In genomic region chr14:45095143-45095542, GRCh38 we compare ENCODE assay signal across 24 cellular contexts. TPM values are rescaled to one million over a fixed set of nuclear protein-coding genes. Genes with fewer than 3 reads are reported as not detected.
DNase-seq lines count a peak whose midpoint lies in the region; ATAC-seq, FAIRE-seq and TF ChIP-seq lines count a peak whose summit lies in the region.
"Had no signal": no experiment of that assay in that cellular context is flagged by ENCODE, and none has a peak within 500 bp of the region (broad histone marks: within the 10 kb centered on the region; RNA-seq: fewer than 3 reads in every experiment).

No MANE protein-coding gene starts in this region.

- no peak overlapping the region for H3K4ac ChIP-seq in neuronal stem cell (ENCODE audit: low read length)

- no peaks in the 10 kb centered on the region for H3K27me3 Mint-ChIP-seq in activated T-cell treated with anti-CD3 and anti-CD28 coated beads, Interleukin-2, amount 50 U/mL, for 72 hours (ENCODE audit: low read depth)
- no peaks in the 10 kb centered on the region for H3K27me3 Mint-ChIP-seq in activated T-helper 17 cell treated with anti-CD3 and anti-CD28 coated beads, Interleukin-2, amount 50 U/mL, for 72 hours
- no peaks in the 10 kb centered on the region for H3K27me3 Mint-ChIP-seq in T-helper 2 cell treated with Interferon-gamma antibody and Interleukin-4, amounts not matched to agents 5 μg/mL and 100 μg/mL, for 36 hours (ENCODE audit: low read depth)
- H3K27me3 Mint-ChIP-seq: CD4-positive, CD25-positive, alpha-beta regulatory T cell had no signal

- no peaks in the 10 kb centered on the region for H3K9me3 Mint-ChIP-seq in activated T-cell treated with anti-CD3 and anti-CD28 coated beads, Interleukin-2, amount 50 U/mL, for 72 hours
- no peaks in the 10 kb centered on the region for H3K9me3 Mint-ChIP-seq in activated T-helper 17 cell treated with anti-CD3 and anti-CD28 coated beads, Interleukin-2, amount 50 U/mL, for 72 hours
- no peaks in the 10 kb centered on the region for H3K9me3 Mint-ChIP-seq in T-helper 2 cell treated with Interferon-gamma antibody and Interleukin-4, amounts not matched to agents 5 μg/mL and 100 μg/mL, for 36 hours
- H3K9me3 Mint-ChIP-seq: CD4-positive, CD25-positive, alpha-beta regulatory T cell; HFFc6 had no signal

- H3K4me3 Mint-ChIP-seq in activated T-cell treated with anti-CD3 and anti-CD28 coated beads, Interleukin-2, amount 50 U/mL, for 72 hours, result peak overlapping the region in 1 of 2 donors; percentile 43
- peak overlapping the region; percentile 41 for H3K4me3 Mint-ChIP-seq in activated T-helper 17 cell treated with anti-CD3 and anti-CD28 coated beads, Interleukin-2, amount 50 U/mL, for 72 hours
- no peak overlapping the region for H3K4me3 Mint-ChIP-seq in T-helper 2 cell treated with Interferon-gamma antibody and Interleukin-4, amounts not matched to agents 5 μg/mL and 100 μg/mL, for 36 hours
- H3K4me3 Mint-ChIP-seq: CD4-positive, CD25-positive, alpha-beta regulatory T cell; HFFc6 had no signal

- H3K4me1 Mint-ChIP-seq in activated T-cell treated with anti-CD3 and anti-CD28 coated beads, Interleukin-2, amount 50 U/mL, for 72 hours (ENCODE audit: low read depth), result peaks cover 33% of the 10 kb centered on the region
- H3K4me1 Mint-ChIP-seq in activated T-helper 17 cell treated with anti-CD3 and anti-CD28 coated beads, Interleukin-2, amount 50 U/mL, for 72 hours, result peaks cover 45% of the 10 kb centered on the region
- peaks cover 6% of the 10 kb centered on the region for H3K4me1 Mint-ChIP-seq in T-helper 2 cell treated with Interferon-gamma antibody and Interleukin-4, amounts not matched to agents 5 μg/mL and 100 μg/mL, for 36 hours (ENCODE audit: low read depth)

- no peak overlapping the region for H2AFZ ChIP-seq in neuronal stem cell (ENCODE audit: low read length)

- no peak overlapping the region for H4K91ac ChIP-seq in neuronal stem cell (ENCODE audit: low read depth, low read length, poor library complexity)

- no peak overlapping the region for H3K23ac ChIP-seq in neuronal stem cell (ENCODE audit: low read depth, low read length, poor library complexity)

- peaks cover 8 to 80% of the 10 kb centered on the region in 2 donors for H3K36me3 ChIP-seq in neuronal stem cell (replicated peaks in 1 of 2; ENCODE audit: control insufficient read depth in 2 of 2, insufficient read depth in 2 of 2, low read length in 2 of 2)

- no peak overlapping the region for H3K14ac ChIP-seq in neuronal stem cell (ENCODE audit: low read length)

- no peak overlapping the region for H2AK5ac ChIP-seq in neuronal stem cell (ENCODE audit: low read depth, low read length)

- no peak overlapping the region for H3K4me2 ChIP-seq in neuronal stem cell (ENCODE audit: insufficient read depth, low read length, poor library complexity, severe bottlenecking)
- H3K4me2 ChIP-seq: SK-N-SH had no signal

- H2BK5ac ChIP-seq in neuronal stem cell (ENCODE audit: low read length), result no peak overlapping the region

- peaks cover 8 to 43% of the 10 kb centered on the region in 2 donors for H3K36me3 Mint-ChIP-seq in activated T-cell treated with anti-CD3 and anti-CD28 coated beads, Interleukin-2, amount 50 U/mL, for 72 hours (ENCODE audit: insufficient read depth in 2 of 2)
- H3K36me3 Mint-ChIP-seq in activated T-helper 17 cell treated with anti-CD3 and anti-CD28 coated beads, Interleukin-2, amount 50 U/mL, for 72 hours (ENCODE audit: low read depth), result peaks cover 94% of the 10 kb centered on the region
- peaks cover 53% of the 10 kb centered on the region for H3K36me3 Mint-ChIP-seq in T-helper 2 cell treated with Interferon-gamma antibody and Interleukin-4, amounts not matched to agents 5 μg/mL and 100 μg/mL, for 36 hours (ENCODE audit: low read depth)

- H3K18ac ChIP-seq in neuronal stem cell (ENCODE audit: low read length), result no peak overlapping the region

- WGBS in neuronal stem cell (ENCODE audit: extremely low coverage in 2 of 2, insufficient read length in 2 of 2, insufficient replicate concordance in 1 of 2), 2 donors, result no CpG with 5 or more reads among the region's 4 CpGs

- no peak overlapping the region for H3K27ac ChIP-seq in neuronal stem cell (replicated peaks; ENCODE audit: low read length)

- TF ChIP-seq POLR2A in GM12892 (IDR thresholded peaks at IDR 0.05; ENCODE audit: low read depth, low read length), result no peak

- H2BK12ac ChIP-seq in neuronal stem cell (ENCODE audit: low read length), result no peak overlapping the region

- H3K27ac Mint-ChIP-seq in activated T-cell treated with anti-CD3 and anti-CD28 coated beads, Interleukin-2, amount 50 U/mL, for 72 hours, result peak overlapping the region; percentile 44
- H3K27ac Mint-ChIP-seq in activated T-helper 17 cell treated with anti-CD3 and anti-CD28 coated beads, Interleukin-2, amount 50 U/mL, for 72 hours, result peak overlapping the region; percentile 82
- H3K27ac Mint-ChIP-seq in T-helper 2 cell treated with Interferon-gamma antibody and Interleukin-4, amounts not matched to agents 5 μg/mL and 100 μg/mL, for 36 hours, result no peak overlapping the region
- H3K27ac Mint-ChIP-seq: CD4-positive, CD25-positive, alpha-beta regulatory T cell; HFFc6 had no signal

- FAIRE-seq in GM12892 (lab: Jason Lieb, UNC), result peak; percentile 57

- H3K27me3 ChIP-seq in neuronal stem cell (ENCODE audit: control insufficient read depth in 3 of 3, insufficient read depth in 3 of 3, low read depth in 1 of 3, low read length in 3 of 3), result no peaks in the 10 kb centered on the region

- H3K4me3 ChIP-seq in neuronal stem cell (ENCODE audit: low read length in 2 of 2), result no peak overlapping the region

- no peak overlapping the region for H2BK120ac ChIP-seq in neuronal stem cell (ENCODE audit: low read depth, low read length)

- no peak for DNase-seq in activated T-cell treated with anti-CD3 and anti-CD28 coated beads, Interleukin-2, amount 50 U/mL, for 72 hours
- no peak for DNase-seq in activated T-cell treated with anti-CD3 and anti-CD28 coated beads, Interleukin-2, amount 50 U/mL, for 1 hour
- DNase-seq in GM12892 (ENCODE audit: insufficient read length) (no peak), neuronal stem cell (ENCODE audit: low spot score) (no peak)
- no peak for DNase-seq in T-helper 2 cell treated with Interferon-gamma antibody and Interleukin-4, amounts not matched to agents 5 μg/mL and 100 μg/mL, for 36 hours (ENCODE audit: low spot score)
- DNase-seq: CD4-positive, CD25-positive, alpha-beta regulatory T cell; DMS 273 treated with DMSO at 0.1 percent for 48 hours; DND-41; H7; HFFc6; KG1; NCI-H1092; NCI-H1436; NCI-H187 treated with DMSO at 0.1 percent for 48 hours; NCI-H226; NCI-H510A treated with DMSO at 0.1 percent for 48 hours; NCI-H774; NK-92 treated with Interleukin-12 subunit alpha and Interleukin-12 subunit beta, amount 100 ng/mL, for 24 hours; SIG-M5; SK-N-SH had no signal

- no peaks in the 10 kb centered on the region for H3K4me1 ChIP-seq in neuronal stem cell (ENCODE audit: control insufficient read depth in 2 of 2, insufficient read depth in 1 of 2, low read depth in 1 of 2, low read length in 2 of 2)

- H4K8ac ChIP-seq in neuronal stem cell (ENCODE audit: low read depth, low read length), result no peak overlapping the region

- peak; percentile 82 to 97 for ATAC-seq in activated T-cell treated with anti-CD3 and anti-CD28 coated beads, Interleukin-2, amount 50 U/mL, for 72 hours (replicated peaks in 1 of 2)
- ATAC-seq in GM21529 (IDR thresholded peaks at IDR 0.05; ENCODE audit: unreplicated experiment) (peak; percentile 59), HG03045 (IDR thresholded peaks at IDR 0.05; ENCODE audit: unreplicated experiment) (no peak)
- peak; percentile 99 for ATAC-seq in activated T-helper 17 cell treated with anti-CD3 and anti-CD28 coated beads, Interleukin-2, amount 50 U/mL, for 72 hours (replicated peaks)
- ATAC-seq: Panc1 had no signal

- no peak overlapping the region for H3K9ac ChIP-seq in neuronal stem cell (ENCODE audit: low read depth, low read length, poor library complexity)
- H3K9ac ChIP-seq: SK-N-SH had no signal

- H3K79me1 ChIP-seq in neuronal stem cell (ENCODE audit: low read depth, low read length), result no peaks in the 10 kb centered on the region

- H3K9me3 ChIP-seq in neuronal stem cell (replicated peaks in 1 of 2; ENCODE audit: control insufficient read depth in 2 of 2, insufficient read depth in 1 of 2, low read depth in 1 of 2, low read length in 2 of 2), result peaks cover 0 to 10% of the 10 kb centered on the region in 2 donors
- H3K9me3 ChIP-seq: SK-N-SH had no signal

- H2BK15ac ChIP-seq in neuronal stem cell (ENCODE audit: low read length), result no peak overlapping the region

RNA-seq across cellular contexts. Expression of gene PRPF39, which starts 11.2 kb away (rescaled TPM):
- total RNA-seq in activated T-cell treated with anti-CD3 and anti-CD28 coated beads, Interleukin-2, amount 50 U/mL, for 72 hours, result 10 to 100 TPM; 40.5 to 49.7 TPM
- polyA plus RNA-seq in GM12892 (2012; ENCODE audit: missing spikeins), result 32.4 TPM
- total RNA-seq in activated T-helper 17 cell treated with anti-CD3 and anti-CD28 coated beads, Interleukin-2, amount 50 U/mL, for 72 hours, result 10 to 100 TPM; 49.6 to 78.1 TPM
- 31.7 TPM for polyA plus RNA-seq in neuronal stem cell (2013, experiment 1 of 2)
- polyA plus RNA-seq in neuronal stem cell (2013, experiment 2 of 2), result 30.9 TPM

RNA-seq across cellular contexts. Expression of gene FKBP3, which starts 39.1 kb away (rescaled TPM):
- 10 to 100 TPM; 48.6 to 49.6 TPM for total RNA-seq in activated T-cell treated with anti-CD3 and anti-CD28 coated beads, Interleukin-2, amount 50 U/mL, for 72 hours
- polyA plus RNA-seq in GM12892 (2012; ENCODE audit: missing spikeins), result 102 TPM
- 10 to 100 TPM; 52.5 to 80.5 TPM for total RNA-seq in activated T-helper 17 cell treated with anti-CD3 and anti-CD28 coated beads, Interleukin-2, amount 50 U/mL, for 72 hours
- polyA plus RNA-seq in neuronal stem cell (2013, experiment 1 of 2), result 217 TPM
- polyA plus RNA-seq in neuronal stem cell (2013, experiment 2 of 2), result 225 TPM

RNA-seq across cellular contexts. Expression of gene FANCM, which starts 40.6 kb away (rescaled TPM):
- 10 to 100 TPM; 12.4 to 13.5 TPM for total RNA-seq in activated T-cell treated with anti-CD3 and anti-CD28 coated beads, Interleukin-2, amount 50 U/mL, for 72 hours
- 7.3 TPM for polyA plus RNA-seq in GM12892 (2012; ENCODE audit: missing spikeins)
- 10 to 100 TPM; 14.8 to 16.9 TPM for total RNA-seq in activated T-helper 17 cell treated with anti-CD3 and anti-CD28 coated beads, Interleukin-2, amount 50 U/mL, for 72 hours
- polyA plus RNA-seq in neuronal stem cell (2013, experiment 1 of 2), result 5.8 TPM
- 5.7 TPM for polyA plus RNA-seq in neuronal stem cell (2013, experiment 2 of 2)
